9 cellular contexts compared by ENCODE assay signal in the genomic region with DNA sequence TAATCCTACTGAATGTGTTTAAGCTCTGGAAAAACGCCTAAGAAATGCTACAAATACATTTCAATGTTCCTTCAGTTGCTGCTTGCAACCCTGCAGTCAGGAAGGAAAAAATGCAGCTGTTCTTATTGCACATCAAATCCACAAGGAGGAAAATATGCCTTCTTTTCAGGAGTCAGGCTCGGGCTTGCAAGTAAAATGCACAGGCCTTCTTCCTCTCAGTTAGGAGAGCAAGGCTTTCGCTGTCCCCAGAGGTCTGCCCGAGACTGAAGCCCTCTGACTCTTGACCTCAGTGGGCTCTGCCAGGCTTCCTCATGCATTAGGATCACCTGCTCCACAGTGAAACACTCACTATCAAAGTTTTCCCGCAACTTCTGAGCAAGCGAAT. TPM values are rescaled to one million over a fixed set of nuclear protein-coding genes. Genes with fewer than 3 reads are reported as not detected.
A peak's percentile ranks its signal among the peaks of the same experiment; 100 is the strongest.
DNase-seq lines count a peak whose midpoint lies in the region; ATAC-seq and TF ChIP-seq lines count a peak whose summit lies in the region.
"Had no signal": no experiment of that assay in that cellular context is flagged by ENCODE, and none has a peak within 500 bp of the region (broad histone marks: within the 10 kb centered on the region; RNA-seq: fewer than 3 reads in every experiment).

No MANE protein-coding gene starts in this region.

- peak overlapping the region; percentile 59 for H3K9ac ChIP-seq in skeletal muscle satellite cell (ENCODE audit: low read depth, low read length)

- H3K36me3 ChIP-seq in skeletal muscle satellite cell (ENCODE audit: insufficient read depth, low read length): no peaks in the 10 kb centered on the region

- DNase-seq in DMS79 treated with DMSO at 0.1 percent for 48 hours (lab: John Stamatoyannopoulos, UW) (peak; percentile 23), DMS79 (lab: John Stamatoyannopoulos, UW) (no peak), left ventricle myocardium superior (no peak), NAMALWA (ENCODE audit: low spot score) (no peak), NCI-H1092 (lab: John Stamatoyannopoulos, UW) (no peak), COLO668 (lab: John Stamatoyannopoulos, UW; ENCODE audit: unreplicated experiment) (no peak)

- H3K4me1 ChIP-seq in skeletal muscle satellite cell (ENCODE audit: control insufficient read depth, insufficient read depth, low read length): peaks cover 21% of the 10 kb centered on the region

- peak overlapping the region; percentile 37 for H3K27ac ChIP-seq in VCaP

- no peak for TF ChIP-seq CTCF in VCaP (conservative IDR thresholded peaks at IDR 0.05)

- intact Hi-C loops in left ventricle myocardium superior (cut with micrococcal nuclease): no loop called here

- peak overlapping the region; percentile 87 for H3K4me2 ChIP-seq in skeletal muscle satellite cell (ENCODE audit: low read length)

- peaks cover 12% of the 10 kb centered on the region for H3K27me3 ChIP-seq in skeletal muscle satellite cell (ENCODE audit: control insufficient read depth, insufficient read depth, low read length)

- H3K9me3 ChIP-seq in skeletal muscle satellite cell (replicated peaks; ENCODE audit: low read length): no peaks in the 10 kb centered on the region

- peak overlapping the region; percentile 66 for H3K4me3 ChIP-seq in skeletal muscle satellite cell (ENCODE audit: low read length)

- ATAC-seq in left ventricle myocardium superior: peak; percentile 10

RNA-seq across cellular contexts. Expression of a gene that starts 0.9 kb away (rescaled TPM):
- total RNA-seq in left ventricle myocardium superior: 0.59 TPM
- total RNA-seq in skeletal muscle satellite cell (2012; rRNA removed): 2.8 and 3.7 TPM in 2 replicates
- total RNA-seq: CD4-positive, CD25-positive, alpha-beta regulatory T cell had no signal
